Comparison of ENCODE assay signal across 21 cellular contexts in the genomic region with DNA sequence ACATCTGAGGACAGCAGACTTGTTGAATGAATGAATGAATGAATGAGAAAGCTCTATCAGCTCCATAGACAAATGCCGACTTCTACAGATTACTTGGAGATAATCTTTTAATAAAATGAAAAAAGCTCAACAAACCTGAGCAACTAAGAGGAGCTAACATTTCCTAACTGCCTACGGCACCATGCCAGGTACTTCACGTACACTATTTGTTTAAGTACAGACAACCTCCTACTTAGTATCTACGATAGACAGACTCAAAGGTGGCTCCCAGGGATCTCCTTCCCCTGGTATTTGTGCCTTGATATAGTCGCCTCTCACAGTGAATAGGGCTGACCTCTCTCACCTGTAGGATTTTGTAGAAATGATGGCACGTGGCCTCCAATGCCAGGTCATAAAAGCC.
DNase-seq lines count a peak whose midpoint lies in the region; ATAC-seq, FAIRE-seq and TF ChIP-seq lines count a peak whose summit lies in the region.
"Had no signal": no experiment of that assay in that cellular context is flagged by ENCODE, and none has a peak within 500 bp of the region (broad histone marks: within the 10 kb centered on the region; RNA-seq: fewer than 3 reads in every experiment).

No MANE protein-coding gene starts in this region.

- H2AFZ ChIP-seq in GM23248 = no peak overlapping the region

- in situ Hi-C loops in GM23248 (cut with MboI) = no loop called here

- TF ChIP-seq CTCF in bronchial epithelial cell (IDR thresholded peaks at IDR 0.05; ENCODE audit: insufficient read depth, low read length, severe bottlenecking) (no peak), lung (IDR thresholded peaks at IDR 0.05; ENCODE audit: control extremely low read depth, extremely low read depth) (no peak), upper lobe of right lung (IDR thresholded peaks at IDR 0.05) (no peak)

- no peak overlapping the region for H3K27ac ChIP-seq in lung (ENCODE audit: low read depth in 1 of 2, low read length in 1 of 2)
- no peak overlapping the region for H3K27ac ChIP-seq in upper lobe of right lung
- no peak overlapping the region for H3K27ac ChIP-seq in GM23248
- H3K27ac ChIP-seq: BLaER1 treated with 17β-estradiol and CSF1 and Interleukin-3, amounts not matched to agents 10 nM and 100 nM; C4-2B had no signal

- ATAC-seq in lung (ENCODE audit: insufficient read depth, low FRiP score) (no peak), upper lobe of right lung (peak; percentile 42)
- ATAC-seq: CD8-positive, alpha-beta T cell had no signal

- H3K9me3 ChIP-seq in lung (ENCODE audit: control insufficient read depth in 2 of 2, insufficient read depth in 1 of 2, low read length in 1 of 2) = no peaks in the 10 kb centered on the region
- H3K9me3 ChIP-seq in upper lobe of right lung = no peaks in the 10 kb centered on the region
- H3K9me3 ChIP-seq in GM23248 (ENCODE audit: low read depth) = no peaks in the 10 kb centered on the region
- H3K9me3 ChIP-seq: Caco-2 had no signal

- 81 to 89% methylated on average over 6 of the region's 6 CpGs for WGBS in lung, 2 donors
- WGBS in GM23248 (ENCODE audit: low coverage in 1 of 2, low lambda C conversion rate in 2 of 2, missing lambda C conversion rate in 2 of 2), 2 experiments = 62% methylated on average over 6 of the region's 6 CpGs

- H3K27me3 ChIP-seq in bronchial epithelial cell (ENCODE audit: control insufficient read depth, insufficient read depth, low read length) (no peaks in the 10 kb centered on the region), lung (ENCODE audit: control insufficient read depth, insufficient read depth) (no peaks in the 10 kb centered on the region), upper lobe of right lung (no peaks in the 10 kb centered on the region), GM23248 (replicated peaks; ENCODE audit: insufficient read depth) (no peaks in the 10 kb centered on the region)
- H3K27me3 ChIP-seq: BLaER1 treated with 17β-estradiol and CSF1 and Interleukin-3, amounts not matched to agents 10 nM and 100 nM had no signal

- H3K4me3 ChIP-seq in bronchial epithelial cell (ENCODE audit: low read depth, low read length) = no peak overlapping the region
- H3K4me3 ChIP-seq in lung = no peak overlapping the region
- no peak overlapping the region for H3K4me3 ChIP-seq in upper lobe of right lung
- H3K4me3 ChIP-seq in GM23248 = no peak overlapping the region
- H3K4me3 ChIP-seq: BLaER1 treated with 17β-estradiol and CSF1 and Interleukin-3, amounts not matched to agents 10 nM and 100 nM had no signal

- H4K20me1 ChIP-seq in GM23248 (ENCODE audit: insufficient read depth) = no peaks in the 10 kb centered on the region
- H4K20me1 ChIP-seq: BLaER1 treated with 17β-estradiol and CSF1 and Interleukin-3, amounts not matched to agents 10 nM and 100 nM had no signal

- no peak for FAIRE-seq in bronchial epithelial cell (lab: Jason Lieb, UNC)
- FAIRE-seq: A204.1, D721Med, G401.6, GM12891, GM19239 had no signal

- no peaks in the 10 kb centered on the region for H3K79me2 ChIP-seq in GM23248 (ENCODE audit: insufficient read depth)

- no peaks in the 10 kb centered on the region for H3K9me2 ChIP-seq in GM23248 (ENCODE audit: insufficient read depth)

- H3K4me2 ChIP-seq in GM23248 (ENCODE audit: unreplicated experiment) = no peak overlapping the region
- H3K4me2 ChIP-seq: BLaER1 treated with 17β-estradiol and CSF1 and Interleukin-3, amounts not matched to agents 10 nM and 100 nM had no signal

- no peak overlapping the region for H3K9ac ChIP-seq in GM23248
- H3K9ac ChIP-seq: BLaER1 treated with 17β-estradiol and CSF1 and Interleukin-3, amounts not matched to agents 10 nM and 100 nM had no signal

- H3K4me1 ChIP-seq in lung (ENCODE audit: control insufficient read depth in 2 of 2, insufficient read depth in 2 of 2, low read length in 2 of 2) (no peaks in the 10 kb centered on the region), upper lobe of right lung (no peaks in the 10 kb centered on the region), GM23248 (ENCODE audit: insufficient read depth) (no peaks in the 10 kb centered on the region)
- H3K4me1 ChIP-seq: BLaER1 treated with 17β-estradiol and CSF1 and Interleukin-3, amounts not matched to agents 10 nM and 100 nM had no signal

- no peaks in the 10 kb centered on the region for H3F3A ChIP-seq in GM23248 (ENCODE audit: insufficient read depth)

- intact Hi-C loops in upper lobe of right lung (cut with DNase I) = no loop called here

- H3K36me3 ChIP-seq in bronchial epithelial cell (ENCODE audit: control insufficient read depth, insufficient read depth, low read length) (no peaks in the 10 kb centered on the region), lung (ENCODE audit: control insufficient read depth in 2 of 2, insufficient read depth in 2 of 2, low read length in 2 of 2) (no peaks in the 10 kb centered on the region), upper lobe of right lung (no peaks in the 10 kb centered on the region), GM23248 (ENCODE audit: low read depth) (no peaks in the 10 kb centered on the region)
- H3K36me3 ChIP-seq: BLaER1 treated with 17β-estradiol and CSF1 and Interleukin-3, amounts not matched to agents 10 nM and 100 nM had no signal

- DNase-seq in bronchial epithelial cell (ENCODE audit: low read depth) (peak; percentile 36), lung (ENCODE audit: low spot score) (peak; percentile 47), upper lobe of right lung (no peak), NCI-H446 (lab: John Stamatoyannopoulos, UW) (no peak), GM23248 (no peak)
- DNase-seq in activated CD8-positive, alpha-beta memory T cell treated with anti-CD3 and anti-CD28 coated beads, Interleukin-2, amount 50 U/mL, for 4 hours = no peak
- DNase-seq: 8988T; ACHN; Caco-2; Calu3; CD4-positive, alpha-beta T cell; CD8-positive, alpha-beta T cell; DMS79 treated with DMSO at 0.1 percent for 48 hours; GF-D8 had no signal

Comparison
In these comparisons a context has a peak if more than half of its experiments do, and no peak if none do; other contexts are left out.
1. DNase-seq: peak in bronchial epithelial cell (single experiment) and lung (single experiment); none in upper lobe of right lung (single experiment), activated CD8-positive, alpha-beta memory T cell treated with anti-CD3 and anti-CD28 coated beads, Interleukin-2, amount 50 U/mL, for 4 hours (single experiment), NCI-H446 (0 of 2) and GM23248 (single experiment).